In genomic region chr3:49702672-49703071, GRCh38 we compare ENCODE assay signal across 21 cellular contexts. TPM values are rescaled to one million over a fixed set of nuclear protein-coding genes. Genes with fewer than 3 reads are reported as not detected.
"Had no signal": no experiment of that assay in that cellular context is flagged by ENCODE, and none has a peak within 500 bp of the region (broad histone marks: within the 10 kb centered on the region; RNA-seq: fewer than 3 reads in every experiment).

No MANE protein-coding gene starts in this region.

- H3K4me3 ChIP-seq: adrenal gland, body of pancreas, colonic mucosa, esophagus squamous epithelium, gastroesophageal sphincter had no signal

- H3K27ac ChIP-seq: adrenal gland, body of pancreas, colonic mucosa, epithelial cell of prostate, esophagus squamous epithelium, gastroesophageal sphincter, WERI-Rb-1 had no signal

- H3K27ac Mint-ChIP-seq: activated naive CD8-positive, alpha-beta T cell treated with anti-CD3 and anti-CD28 coated beads for 36 hours; activated naive CD8-positive, alpha-beta T cell treated with anti-CD3 and anti-CD28 coated beads, Interleukin-2, amount 50 U/mL, for 24 hours; activated T-cell treated with anti-CD3 and anti-CD28 coated beads, Interleukin-2, amount 50 U/mL, for 24 hours; activated T-cell treated with anti-CD3 and anti-CD28 coated beads, Interleukin-2, amount 50 U/mL, for 72 hours; T-helper 2 cell treated with Interferon-gamma antibody and Interleukin-4, amounts not matched to agents 5 μg/mL and 100 μg/mL, for 36 hours had no signal

- H3K9me3 Mint-ChIP-seq: activated B cell treated with CpG ODN at 0.5 μM for 24 hours; activated naive CD8-positive, alpha-beta T cell treated with anti-CD3 and anti-CD28 coated beads for 36 hours; activated naive CD8-positive, alpha-beta T cell treated with anti-CD3 and anti-CD28 coated beads, Interleukin-2, amount 50 U/mL, for 24 hours; activated T-cell treated with anti-CD3 and anti-CD28 coated beads, Interleukin-2, amount 50 U/mL, for 24 hours; activated T-cell treated with anti-CD3 and anti-CD28 coated beads, Interleukin-2, amount 50 U/mL, for 72 hours; T-helper 2 cell treated with Interferon-gamma antibody and Interleukin-4, amounts not matched to agents 5 μg/mL and 100 μg/mL, for 36 hours had no signal

- DNase-seq: activated gamma-delta T cell, cerebellar nuclear complex, esophagus squamous epithelium, foreskin melanocyte had no signal

- H3K4me3 Mint-ChIP-seq: activated B cell treated with CpG ODN at 0.5 μM for 24 hours; activated naive CD8-positive, alpha-beta T cell treated with anti-CD3 and anti-CD28 coated beads for 36 hours; activated naive CD8-positive, alpha-beta T cell treated with anti-CD3 and anti-CD28 coated beads, Interleukin-2, amount 50 U/mL, for 24 hours; activated T-cell treated with anti-CD3 and anti-CD28 coated beads, Interleukin-2, amount 50 U/mL, for 24 hours; activated T-cell treated with anti-CD3 and anti-CD28 coated beads, Interleukin-2, amount 50 U/mL, for 72 hours; T-helper 17 cell; T-helper 2 cell treated with Interferon-gamma antibody and Interleukin-4, amounts not matched to agents 5 μg/mL and 100 μg/mL, for 36 hours had no signal

- H3K4me1 ChIP-seq: adrenal gland, body of pancreas, colonic mucosa had no signal

- H3K27me3 Mint-ChIP-seq: activated B cell treated with CpG ODN at 0.5 μM for 24 hours; activated naive CD8-positive, alpha-beta T cell treated with anti-CD3 and anti-CD28 coated beads for 36 hours; activated naive CD8-positive, alpha-beta T cell treated with anti-CD3 and anti-CD28 coated beads, Interleukin-2, amount 50 U/mL, for 24 hours; activated T-cell treated with anti-CD3 and anti-CD28 coated beads, Interleukin-2, amount 50 U/mL, for 24 hours; T-helper 17 cell had no signal

- H3K9me3 ChIP-seq: adrenal gland, body of pancreas, colonic mucosa, esophagus squamous epithelium, gastroesophageal sphincter had no signal

- H3K4me1 Mint-ChIP-seq: activated naive CD8-positive, alpha-beta T cell treated with anti-CD3 and anti-CD28 coated beads for 36 hours; activated naive CD8-positive, alpha-beta T cell treated with anti-CD3 and anti-CD28 coated beads, Interleukin-2, amount 50 U/mL, for 24 hours had no signal

- H3K27me3 ChIP-seq: adrenal gland, body of pancreas, colonic mucosa, esophagus squamous epithelium, gastroesophageal sphincter had no signal

RNA-seq across cellular contexts. Expression of gene AMIGO3, which starts 16.8 kb away (rescaled TPM):
- total RNA-seq: activated B cell treated with CpG ODN at 0.5 μM for 24 hours; activated naive CD8-positive, alpha-beta T cell treated with anti-CD3 and anti-CD28 coated beads for 36 hours; aorta; dermis microvascular lymphatic vessel endothelial cell; endothelial cell of umbilical vein had no signal
- polyA plus RNA-seq: fibroblast of lung had no signal
